ENCODE assay signal across 20 cellular contexts in genomic region chr12:62736596-62736995, GRCh38.
"Had no signal": no experiment of that assay in that cellular context is flagged by ENCODE, and none has a peak within 500 bp of the region (broad histone marks: within the 10 kb centered on the region; RNA-seq: fewer than 3 reads in every experiment).

No MANE protein-coding gene starts in this region.

- DNase-seq: activated CD4-positive, alpha-beta T cell treated with anti-CD3 and anti-CD28 coated beads, Interleukin-2, amount 10 ng/mL, durations not matched to agents 24 days and 14 days; activated CD4-positive, CD25-positive, alpha-beta regulatory T cell; activated CD8-positive, alpha-beta T cell treated with anti-CD3 and anti-CD28 coated beads, Interleukin-2, amount 10 ng/mL, durations not matched to agents 7 days and 5 days; activated naive CD4-positive, alpha-beta T cell treated with anti-CD3 and anti-CD28 coated beads for 36 hours; activated T-cell treated with anti-CD3 and anti-CD28 coated beads, Interleukin-2, amount 50 U/mL, for 24 hours; aorta; effector CD4-positive, alpha-beta T cell; mesenchymal stem cell; mucosa of descending colon; naive thymus-derived CD4-positive, alpha-beta T cell; ovary; psoas muscle; right lobe of liver; stimulated activated CD4-positive, alpha-beta T cell treated with anti-CD3 and anti-CD28 coated beads, Interleukin-4, amount 100 ng/mL, for 4 hours; T-cell; testis; upper lobe of left lung had no signal

- H3K4me3 ChIP-seq: esophagus muscularis mucosa, mucosa of descending colon, neural progenitor cell, ovary, psoas muscle, right lobe of liver, smooth muscle cell, testis, upper lobe of left lung had no signal

- H3K27me3 ChIP-seq: esophagus muscularis mucosa, neural progenitor cell, ovary, right lobe of liver, testis, upper lobe of left lung had no signal

- H3K36me3 ChIP-seq: esophagus muscularis mucosa, neural progenitor cell, ovary, right lobe of liver, upper lobe of left lung had no signal
